ENCODE assay signal across 21 cellular contexts in genomic region chr6:6125495-6125894, GRCh38.
"Had no signal": no experiment of that assay in that cellular context is flagged by ENCODE, and none has a peak within 500 bp of the region (broad histone marks: within the 10 kb centered on the region; RNA-seq: fewer than 3 reads in every experiment).

No MANE protein-coding gene starts in this region.

- H3K4me3 ChIP-seq: PC-9, SJSA1 had no signal

- H3K9me3 ChIP-seq: SJSA1 had no signal

- H2AFZ ChIP-seq: PC-9 had no signal

- H3K36me3 ChIP-seq: SJSA1 had no signal

- H3K4me1 ChIP-seq: SJSA1 had no signal

- H3K4me2 ChIP-seq: PC-9 had no signal

- ATAC-seq: activated CD8-positive, alpha-beta T cell treated with anti-CD3 and anti-CD28 coated beads, Interleukin-2, amount 10 ng/mL, durations not matched to agents 7 days and 5 days; Right ventricle myocardium inferior; T-helper 17 cell; WTC11 had no signal

- H3K27me3 ChIP-seq: SJSA1 had no signal

- H3K27ac ChIP-seq: PC-9, SJSA1 had no signal

- DNase-seq: activated CD4-positive, alpha-beta T cell treated with anti-CD3 and anti-CD28 coated beads for 48 hours; activated CD4-positive, alpha-beta T cell treated with anti-CD3 and anti-CD28 coated beads, Interleukin-2, amount 50 U/mL, for 4 hours; activated CD4-positive, CD25-positive, alpha-beta regulatory T cell treated with anti-CD3 and anti-CD28 coated beads, Interleukin-2, amount 50 U/mL, for 72 hours; activated CD8-positive, alpha-beta memory T cell treated with anti-CD3 and anti-CD28 coated beads, Interleukin-2, amount 50 U/mL, for 48 hours; activated CD8-positive, alpha-beta T cell treated with anti-CD3 and anti-CD28 coated beads, Interleukin-2, amount 10 ng/mL, durations not matched to agents 7 days and 5 days; activated T-cell treated with anti-CD3 and anti-CD28 coated beads, Interleukin-2, amount 50 U/mL, for 1 hour; aorta; Kasumi-1; KBM-7; NCI-H1048; NCI-H146; NCI-H187 treated with DMSO at 0.1 percent for 48 hours; NCI-H2081 treated with DMSO at 0.1 percent for 48 hours; NCI-H510A treated with DMSO at 0.1 percent for 48 hours; NCI-H774; PC-9; T-helper 17 cell; T-helper 9 cell had no signal
